ENCODE assay signal across 26 cellular contexts in the genomic region with DNA sequence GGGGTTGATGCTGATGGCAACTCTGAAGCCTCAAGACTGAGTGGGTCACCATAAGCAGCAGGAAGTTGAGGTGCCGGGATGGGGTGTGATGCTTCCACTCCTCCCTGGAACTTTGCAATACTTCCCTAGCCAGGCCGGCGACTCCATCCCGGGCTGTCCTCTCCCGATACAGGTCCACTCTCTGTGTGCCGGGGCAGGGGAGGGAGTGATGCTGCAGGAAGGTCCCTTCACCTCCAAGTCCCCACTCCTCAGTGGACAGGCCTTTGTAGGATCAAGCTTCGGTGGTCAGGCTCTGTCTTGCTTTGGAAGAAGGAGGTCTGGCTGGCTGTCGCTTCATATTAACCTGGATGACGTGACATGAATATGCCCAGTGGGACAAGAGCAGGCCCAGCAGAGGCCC. TPM values are rescaled to one million over a fixed set of nuclear protein-coding genes. Genes with fewer than 3 reads are reported as not detected.
DNase-seq lines count a peak whose midpoint lies in the region; ATAC-seq and TF ChIP-seq lines count a peak whose summit lies in the region.
"Had no signal": no experiment of that assay in that cellular context is flagged by ENCODE, and none has a peak within 500 bp of the region (broad histone marks: within the 10 kb centered on the region; RNA-seq: fewer than 3 reads in every experiment).

No MANE protein-coding gene starts in this region.

- TF ChIP-seq CTCF in right atrium auricular region (IDR thresholded peaks at IDR 0.05) (no peak), spleen (IDR thresholded peaks at IDR 0.05 in 8 of 11, conservative IDR thresholded peaks at IDR 0.05 in 3 of 11) (no peak)

- intact Hi-C loops in Right ventricle myocardium superior (cut with DNase I) = loop anchor here (5.0 to 10.0 kb wide), 2 partner anchors 266 to 369 kb away; no protein-coding TSS in a partner anchor
- intact Hi-C loops in spleen (cut with DNase I; ENCODE audit: low total_unique reads) = loop anchor here (5.0 kb wide), 1 partner anchor 271 kb away; no protein-coding TSS in a partner anchor

- no peak for TF ChIP-seq POLR2A in spleen (IDR thresholded peaks at IDR 0.05)

- WGBS in spleen, 5 donors = 90 to 96% (median 91%) methylated on average over 7 to 9 of the region's 9 CpGs

- peaks cover 0 to 13% of the 10 kb centered on the region in 2 donors for H3K4me1 ChIP-seq in right atrium auricular region
- H3K4me1 ChIP-seq in spleen = peaks cover 0 to 22% (median 12%) of the 10 kb centered on the region in 6 donors
- H3K4me1 ChIP-seq: BLaER1 had no signal

- DNase-seq in Right ventricle myocardium superior (peak; percentile 29), right atrium auricular region (ENCODE audit: low spot score) (no peak), islet precursor cell (peak; percentile 32), spleen (peak; percentile 70), mucosa of gallbladder (ENCODE audit: low spot score) (no peak)
- DNase-seq in stimulated activated CD8-positive, alpha-beta memory T cell treated with anti-CD3 and anti-CD28 coated beads, Interleukin-4, amount 100 ng/mL, for 48 hours = no peak
- no peak for DNase-seq in activated CD4-positive, CD25-positive, alpha-beta regulatory T cell (lab: John Stamatoyannopoulos, UW)
- DNase-seq: CD4-positive, alpha-beta T cell; GM23248; Kasumi-1; NCI-H1092 treated with DMSO at 0.1 percent for 48 hours; NCI-H1436; NCI-H187 treated with DMSO at 0.1 percent for 48 hours; NCI-H2107; NCI-H446 treated with DMSO at 0.1 percent for 48 hours; NCI-H82; NK-92 treated with Interleukin-12 subunit alpha and Interleukin-12 subunit beta, amount 100 ng/mL, for 24 hours; PC-9; RPMI8226; SHP77 treated with DMSO at 0.1 percent for 48 hours had no signal

- H3K36me3 ChIP-seq in right atrium auricular region (no peaks in the 10 kb centered on the region), spleen (no peaks in the 10 kb centered on the region)
- H3K36me3 ChIP-seq: BLaER1 had no signal

- H3K27me3 ChIP-seq in right atrium auricular region (no peaks in the 10 kb centered on the region), spleen (replicated peaks in 1 of 7) (peaks cover 0 to 81% (median 24%) of the 10 kb centered on the region in 7 donors)

- H3K4me3 ChIP-seq in right atrium auricular region (no peak overlapping the region), spleen (no peak overlapping the region)
- H3K4me3 ChIP-seq: BLaER1, K562, PC-9 had no signal

- H3K27ac ChIP-seq in right atrium auricular region = no peak overlapping the region
- no peak overlapping the region for H3K27ac ChIP-seq in spleen
- H3K27ac ChIP-seq: BLaER1, GM23248, PC-9 had no signal

- H3K9me3 ChIP-seq in right atrium auricular region = no peaks in the 10 kb centered on the region
- H3K9me3 ChIP-seq in spleen = peaks cover 0 to 13% (median 5%) of the 10 kb centered on the region in 8 donors

- ATAC-seq in Right ventricle myocardium superior (ENCODE audit: poor library complexity) = no peak

RNA-seq across cellular contexts. Expression of gene SLC25A48, which starts 0.9 kb away (rescaled TPM):
- total RNA-seq in Right ventricle myocardium superior (not detected), right atrium auricular region (not detected), spleen (under 1 TPM in 2 of 7 donors, not detected in 5; 0.33 to 0.66 TPM), mucosa of gallbladder (0.43 TPM)
- under 1 TPM in 1 of 3 donors, not detected in 2; 0.06 TPM for polyA plus RNA-seq in spleen
- total RNA-seq: A172; CD4-positive, alpha-beta T cell; Daoy; G401; GM23248; M059J; PC-9 had no signal
- polyA plus RNA-seq: GM23248 had no signal

Comparison
In these comparisons a context has a peak if more than half of its experiments do, and no peak if none do; other contexts are left out.
1. DNase-seq: peak in Right ventricle myocardium superior (single experiment), islet precursor cell (single experiment) and spleen (single experiment); none in right atrium auricular region (single experiment), mucosa of gallbladder (single experiment), stimulated activated CD8-positive, alpha-beta memory T cell treated with anti-CD3 and anti-CD28 coated beads, Interleukin-4, amount 100 ng/mL, for 48 hours (single experiment) and activated CD4-positive, CD25-positive, alpha-beta regulatory T cell (0 of 4).